ENCODE assay signal across 1 cellular context in the genomic region with DNA sequence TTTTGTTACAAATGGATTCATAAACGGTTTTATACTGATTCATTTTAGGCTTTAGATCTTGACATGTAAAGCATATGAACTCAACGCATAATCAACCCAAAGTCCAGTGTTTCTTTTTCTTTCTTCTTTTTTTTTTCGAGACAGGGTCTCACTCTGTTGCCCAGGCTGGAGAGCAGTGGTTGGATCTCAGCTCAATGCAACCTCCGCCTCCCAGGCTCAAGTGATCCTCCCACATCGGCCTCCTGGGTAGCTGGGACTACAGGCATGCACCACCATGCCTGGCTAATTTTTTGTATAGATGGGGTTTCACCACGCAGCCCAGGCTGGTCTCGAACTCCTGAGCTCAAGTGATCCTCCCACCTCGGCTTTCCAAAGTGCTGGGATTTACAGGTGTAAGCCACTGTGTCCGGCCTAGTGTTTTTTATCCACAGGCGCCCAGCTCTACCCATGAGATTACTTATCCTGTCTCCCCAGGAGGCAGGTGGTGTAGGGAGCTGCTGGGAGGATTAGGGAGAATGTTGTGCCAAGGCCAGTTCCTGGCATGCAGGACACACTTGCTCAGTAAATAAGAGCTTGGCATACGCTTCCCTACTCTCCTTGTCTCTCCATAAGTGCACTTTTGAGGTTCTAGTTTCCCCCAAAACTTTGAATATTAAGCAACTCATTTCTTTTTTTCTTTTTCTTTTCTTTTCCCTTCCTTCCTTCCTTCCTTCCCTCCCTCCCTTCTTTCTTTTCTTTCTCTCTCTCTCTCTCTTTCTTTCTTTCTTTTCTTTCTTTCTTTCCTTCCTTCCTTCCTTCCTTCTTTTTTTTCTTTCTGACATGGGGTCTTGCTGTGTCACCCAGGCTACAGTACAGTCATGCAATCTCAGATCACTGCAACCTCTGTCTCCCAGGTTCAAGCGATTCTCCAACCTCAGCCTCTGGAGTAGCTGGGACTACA.
TF ChIP-seq lines count a peak whose summit lies in the region.

No MANE protein-coding gene starts in this region.

TF ChIP-seq in HEK293, 187 proteins besides CTCF, POLR2A, EP300 and RAD21 (continued from another document and continues in another):
- TF ChIP-seq ZNF341 (tag by site-specific recombination; IDR thresholded peaks at IDR 0.05; ENCODE audit: low read depth) (no peak), ZNF624 (tag by site-specific recombination; IDR thresholded peaks at IDR 0.05) (no peak), ZFP69B (tag by site-specific recombination; IDR thresholded peaks at IDR 0.05) (no peak), ZNF121 (tag by site-specific recombination; IDR thresholded peaks at IDR 0.05) (peak; percentile 91), SALL2 (tag by site-specific recombination; IDR thresholded peaks at IDR 0.05; ENCODE audit: borderline replicate concordance) (no peak), GLIS2 (tag by site-specific recombination; IDR thresholded peaks at IDR 0.05) (no peak), ZNF19 (tag by site-specific recombination; IDR thresholded peaks at IDR 0.05; ENCODE audit: low read depth) (no peak), ZBTB49 (tag by site-specific recombination; IDR thresholded peaks at IDR 0.05; ENCODE audit: low read depth) (no peak), ZNF830 (tag by site-specific recombination; IDR thresholded peaks at IDR 0.05; ENCODE audit: low read depth) (no peak), ZNF544 (tag by site-specific recombination; IDR thresholded peaks at IDR 0.05) (0 out of 2 replicates have a peak, but pooled peaks have one; percentile 70), ZNF404 (tag by site-specific recombination; IDR thresholded peaks at IDR 0.05) (no peak), ZSCAN18 (tag by site-specific recombination; IDR thresholded peaks at IDR 0.05) (no peak), ZBTB17 (tag by site-specific recombination; IDR thresholded peaks at IDR 0.05) (no peak), ZNF426 (tag by site-specific recombination; IDR thresholded peaks at IDR 0.05) (no peak), ZNF610 (tag by site-specific recombination; IDR thresholded peaks at IDR 0.05; ENCODE audit: borderline replicate concordance) (no peak), ZNF645 (tag by site-specific recombination; IDR thresholded peaks at IDR 0.05) (no peak), PRDM1 (tag by site-specific recombination; IDR thresholded peaks at IDR 0.05) (no peak), ZNF596 (tag by site-specific recombination; IDR thresholded peaks at IDR 0.05) (no peak), GLIS1 (tag by site-specific recombination; IDR thresholded peaks at IDR 0.05) (peak; percentile 41; the same call in 1 of the 2 replicates), ZNF423 (tag by site-specific recombination; IDR thresholded peaks at IDR 0.05) (no peak), WT1 (tag by site-specific recombination; IDR thresholded peaks at IDR 0.05) (no peak), ZNF184 (tag by site-specific recombination; IDR thresholded peaks at IDR 0.05) (no peak), ZNF37A (tag by site-specific recombination; IDR thresholded peaks at IDR 0.05) (no peak), ZFHX2 (tag by site-specific recombination; conservative IDR thresholded peaks at IDR 0.05) (peak; percentile 21; the same call in 1 of the 2 replicates), ZNF362 (tag by site-specific recombination; IDR thresholded peaks at IDR 0.05) (no peak), AEBP2 (tag by site-specific recombination; IDR thresholded peaks at IDR 0.05; ENCODE audit: borderline replicate concordance) (no peak), ZNF132 (tag by site-specific recombination; IDR thresholded peaks at IDR 0.05; ENCODE audit: borderline replicate concordance) (no peak), ZNF549 (tag by site-specific recombination; IDR thresholded peaks at IDR 0.05) (no peak), ZBTB6 (tag by site-specific recombination; IDR thresholded peaks at IDR 0.05) (no peak), ZNF223 (tag by site-specific recombination; IDR thresholded peaks at IDR 0.05) (no peak), ZNF843 (tag by site-specific recombination; IDR thresholded peaks at IDR 0.05) (no peak), BCL6B (tag by site-specific recombination; IDR thresholded peaks at IDR 0.05) (no peak), ELK4 (IDR thresholded peaks at IDR 0.05; ENCODE audit: borderline replicate concordance, low read depth, low read length) (no peak), ZNF48 (tag by site-specific recombination; IDR thresholded peaks at IDR 0.05) (no peak), ZNF660 (tag by site-specific recombination; IDR thresholded peaks at IDR 0.05) (no peak), ZNF202 (tag by site-specific recombination; IDR thresholded peaks at IDR 0.05; ENCODE audit: borderline replicate concordance) (no peak), ZNF366 (tag by site-specific recombination; conservative IDR thresholded peaks at IDR 0.05) (peak; percentile 99), ZEB2 (tag by site-specific recombination; IDR thresholded peaks at IDR 0.05) (no peak), OVOL3 (tag by site-specific recombination; IDR thresholded peaks at IDR 0.05) (no peak), SP7 (tag by site-specific recombination; IDR thresholded peaks at IDR 0.05) (no peak), ZNF221 (tag by site-specific recombination; IDR thresholded peaks at IDR 0.05; ENCODE audit: borderline replicate concordance) (no peak), ZNF155 (tag by site-specific recombination; IDR thresholded peaks at IDR 0.05) (no peak), ZNF239 (tag by site-specific recombination; IDR thresholded peaks at IDR 0.05) (no peak), ZNF621 (tag by site-specific recombination; IDR thresholded peaks at IDR 0.05) (no peak)
- TF ChIP-seq, protein P1, sequence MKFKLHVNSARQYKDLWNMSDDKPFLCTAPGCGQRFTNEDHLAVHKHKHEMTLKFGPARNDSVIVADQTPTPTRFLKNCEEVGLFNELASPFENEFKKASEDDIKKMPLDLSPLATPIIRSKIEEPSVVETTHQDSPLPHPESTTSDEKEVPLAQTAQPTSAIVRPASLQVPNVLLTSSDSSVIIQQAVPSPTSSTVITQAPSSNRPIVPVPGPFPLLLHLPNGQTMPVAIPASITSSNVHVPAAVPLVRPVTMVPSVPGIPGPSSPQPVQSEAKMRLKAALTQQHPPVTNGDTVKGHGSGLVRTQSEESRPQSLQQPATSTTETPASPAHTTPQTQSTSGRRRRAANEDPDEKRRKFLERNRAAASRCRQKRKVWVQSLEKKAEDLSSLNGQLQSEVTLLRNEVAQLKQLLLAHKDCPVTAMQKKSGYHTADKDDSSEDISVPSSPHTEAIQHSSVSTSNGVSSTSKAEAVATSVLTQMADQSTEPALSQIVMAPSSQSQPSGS (tag by site-specific recombination; IDR thresholded peaks at IDR 0.05; ENCODE audit: low read depth) = no peak
- TF ChIP-seq, protein P2, sequence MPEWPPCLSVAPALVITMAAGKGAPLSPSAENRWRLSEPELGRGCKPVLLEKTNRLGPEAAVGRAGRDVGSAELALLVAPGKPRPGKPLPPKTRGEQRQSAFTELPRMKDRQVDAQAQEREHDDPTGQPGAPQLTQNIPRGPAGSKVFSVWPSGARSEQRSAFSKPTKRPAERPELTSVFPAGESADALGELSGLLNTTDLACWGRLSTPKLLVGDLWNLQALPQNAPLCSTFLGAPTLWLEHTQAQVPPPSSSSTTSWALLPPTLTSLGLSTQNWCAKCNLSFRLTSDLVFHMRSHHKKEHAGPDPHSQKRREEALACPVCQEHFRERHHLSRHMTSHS (tag by site-specific recombination; IDR thresholded peaks at IDR 0.05) = no peak
